24 cellular contexts compared by ENCODE assay signal in the genomic region with DNA sequence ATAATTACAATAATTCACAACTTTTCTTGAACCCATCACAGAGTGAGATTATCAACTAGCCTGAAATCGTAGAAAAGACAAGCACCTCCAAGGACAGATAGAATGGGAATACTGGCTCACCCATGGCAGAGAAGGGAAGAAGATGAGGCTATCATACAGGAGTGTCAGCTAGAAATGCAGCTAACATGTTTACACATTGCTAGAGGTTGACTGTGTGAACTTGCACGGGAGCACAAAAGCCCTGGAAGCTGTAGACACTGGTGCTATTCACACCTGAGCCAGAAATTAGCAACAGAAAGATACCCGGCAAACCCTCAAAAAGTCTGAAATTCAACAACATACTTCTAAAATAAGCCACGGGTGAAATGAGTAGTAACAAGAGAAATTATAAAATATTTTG.
"Had no signal": no experiment of that assay in that cellular context is flagged by ENCODE, and none has a peak within 500 bp of the region (broad histone marks: within the 10 kb centered on the region; RNA-seq: fewer than 3 reads in every experiment).

No MANE protein-coding gene starts in this region.

- H3K4me3 ChIP-seq: dorsolateral prefrontal cortex, hepatocyte, lung, mucosa of descending colon, neural progenitor cell, prostate gland, right atrium auricular region, sigmoid colon, testis, tibial artery, upper lobe of left lung had no signal

- H3K36me3 ChIP-seq: neural progenitor cell, prostate gland had no signal

- H3K27me3 ChIP-seq: dorsolateral prefrontal cortex, hepatocyte, neural progenitor cell, right atrium auricular region, sigmoid colon, testis, tibial artery, upper lobe of left lung had no signal

- H3K9me3 ChIP-seq: mucosa of descending colon, prostate gland, right atrium auricular region, sigmoid colon, testis, tibial artery, upper lobe of left lung had no signal

- H3K27ac ChIP-seq: dorsolateral prefrontal cortex, hepatocyte, neural progenitor cell, prostate gland, right atrium auricular region, sigmoid colon, testis, tibial artery, upper lobe of left lung had no signal

- H3K4me2 ChIP-seq: hepatocyte, neural progenitor cell had no signal

- FAIRE-seq: colon, frontal cortex, urothelium cell line had no signal

- ATAC-seq: stimulated activated effector memory CD8-positive, alpha-beta T cell treated with anti-CD3 and anti-CD28 coated beads, Interleukin-12 subunit alpha, Interleukin-12 subunit beta, amount 100 ng/mL, for 72 hours; stimulated activated naive CD8-positive, alpha-beta T cell treated with anti-CD3 and anti-CD28 coated beads, Interleukin-15, Interleukin-2, amounts not matched to agents 100 U/mL and 50 U/mL, for 24 hours had no signal

- H3K4me1 ChIP-seq: neural progenitor cell, right atrium auricular region, sigmoid colon, testis had no signal

- DNase-seq: dorsolateral prefrontal cortex; effector CD4-positive, alpha-beta T cell; head of caudate nucleus; mesenchymal stem cell; mucosa of descending colon; naive B cell; nucleus accumbens; sigmoid colon; stimulated activated CD4-positive, alpha-beta T cell treated with anti-CD3 and anti-CD28 coated beads, Interleukin-2, amount 100 ng/mL, for 24 hours; stimulated activated CD4-positive, alpha-beta T cell treated with anti-CD3 and anti-CD28 coated beads, Interleukin-4, amount 100 ng/mL, for 24 hours; stimulated activated naive CD8-positive, alpha-beta T cell treated with anti-CD3 and anti-CD28 coated beads, Interleukin-15, Interleukin-2, amounts not matched to agents 100 U/mL and 50 U/mL, for 24 hours; substantia nigra; testis; tibial artery; upper lobe of left lung had no signal

- H2AFZ ChIP-seq: hepatocyte, neural progenitor cell had no signal

- H3K9ac ChIP-seq: neural progenitor cell had no signal
